11 cellular contexts compared by ENCODE assay signal in genomic region chr4:110087116-110087708, GRCh38.
DNase-seq lines count a peak whose midpoint lies in the region; ATAC-seq and TF ChIP-seq lines count a peak whose summit lies in the region.
"Had no signal": no experiment of that assay in that cellular context is flagged by ENCODE, and none has a peak within 500 bp of the region (broad histone marks: within the 10 kb centered on the region; RNA-seq: fewer than 3 reads in every experiment).

No MANE protein-coding gene starts in this region.

- peaks cover 14 to 51% of the 10 kb centered on the region in 2 experiments for H3K4me1 ChIP-seq in SK-N-SH (ENCODE audit: control insufficient read depth in 1 of 2, insufficient read depth in 2 of 2, low read depth in 1 of 2, low read length in 1 of 2)
- peaks cover 14% of the 10 kb centered on the region for H3K4me1 ChIP-seq in OCI-LY7 (ENCODE audit: insufficient read depth, low read length, poor library complexity, severe bottlenecking)
- peaks cover 4% of the 10 kb centered on the region for H3K4me1 ChIP-seq in upper lobe of right lung
- H3K4me1 ChIP-seq: testis had no signal

- H3K4me3 ChIP-seq in SK-N-SH (ENCODE audit: low read depth in 2 of 2, low read length in 1 of 2) (no peak overlapping the region), kidney epithelial cell (ENCODE audit: low read depth, low read length) (no peak overlapping the region), OCI-LY7 (ENCODE audit: low read depth, low read length, poor library complexity, severe bottlenecking) (no peak overlapping the region), upper lobe of right lung (no peak overlapping the region)
- H3K4me3 ChIP-seq: testis had no signal

- intact Hi-C loops in OCI-LY7 (cut with micrococcal nuclease; ENCODE audit: unreplicated experiment): no loop called here
- intact Hi-C loops in upper lobe of right lung (cut with DNase I): no loop called here

- H3K9me3 ChIP-seq in SK-N-SH (no peaks in the 10 kb centered on the region), OCI-LY7 (ENCODE audit: low read length) (no peaks in the 10 kb centered on the region), upper lobe of right lung (no peaks in the 10 kb centered on the region)
- H3K9me3 ChIP-seq: testis had no signal

- peaks cover 51% of the 10 kb centered on the region for H3K4me1 Mint-ChIP-seq in activated CD8-positive, alpha-beta memory T cell treated with anti-CD3 and anti-CD28 coated beads, Interleukin-2, amount 10 ng/mL, durations not matched to agents 7 days and 5 days

- 28% methylated on average over 4 of the region's 4 CpGs for WGBS in SK-N-SH (ENCODE audit: low lambda C conversion rate)

- peak overlapping the region in 1 of 2 experiments; percentile 64; a peak in 3 of 4 replicates for H3K27ac ChIP-seq in SK-N-SH (ENCODE audit: low read depth in 2 of 2, low read length in 1 of 2)
- no peak overlapping the region for H3K27ac ChIP-seq in OCI-LY7 (ENCODE audit: low read depth, low read length, poor library complexity, severe bottlenecking)
- H3K27ac ChIP-seq in upper lobe of right lung: no peak overlapping the region
- H3K27ac ChIP-seq: testis had no signal

- H3K79me2 ChIP-seq in SK-N-SH (ENCODE audit: insufficient read depth) (no peaks in the 10 kb centered on the region), OCI-LY7 (ENCODE audit: insufficient read depth, low read depth, low read length) (no peaks in the 10 kb centered on the region)

- TF ChIP-seq CTCF in SK-N-SH (IDR thresholded peaks at IDR 0.05) (no peak), kidney epithelial cell (IDR thresholded peaks at IDR 0.05; ENCODE audit: insufficient read depth, low read length, poor library complexity, severe bottlenecking) (no peak), OCI-LY7 (conservative IDR thresholded peaks at IDR 0.05; ENCODE audit: low read length) (no peak), upper lobe of right lung (IDR thresholded peaks at IDR 0.05) (no peak)

- BruUV-seq in OCI-LY7 (replicated peaks; lab: Mats Ljungman, UMichigan): no TSS peak

- DNase-seq in COLO829 (ENCODE audit: low spot score): peak; percentile 47
- DNase-seq in HT1080 (ENCODE audit: low read depth): peak; percentile 90
- no peak for DNase-seq in SK-N-SH
- peak; percentile 70 for DNase-seq in kidney epithelial cell (ENCODE audit: low read depth)
- no peak for DNase-seq in OCI-LY7 (ENCODE audit: low spot score)
- DNase-seq in activated CD8-positive, alpha-beta memory T cell treated with anti-CD3 and anti-CD28 coated beads, Interleukin-2, amount 10 ng/mL, durations not matched to agents 7 days and 5 days: no peak
- DNase-seq in upper lobe of right lung: no peak
- DNase-seq: NCI-H526 treated with DMSO at 0.1 percent for 48 hours, testis had no signal

- peak; percentile 33 to 75; a peak in 2 of 4 replicates for TF ChIP-seq EP300 in SK-N-SH (IDR thresholded peaks at IDR 0.05; ENCODE audit: borderline replicate concordance in 1 of 2, low read depth in 1 of 2, low read length in 1 of 2)

- H3K36me3 Mint-ChIP-seq in activated CD8-positive, alpha-beta memory T cell treated with anti-CD3 and anti-CD28 coated beads, Interleukin-2, amount 10 ng/mL, durations not matched to agents 7 days and 5 days: peaks cover 10% of the 10 kb centered on the region

- no peak for TF ChIP-seq RAD21 in SK-N-SH (IDR thresholded peaks at IDR 0.05; ENCODE audit: low read length)

- H3K27ac Mint-ChIP-seq in activated CD8-positive, alpha-beta memory T cell treated with anti-CD3 and anti-CD28 coated beads, Interleukin-2, amount 10 ng/mL, durations not matched to agents 7 days and 5 days: no peak overlapping the region

- H3K9me3 Mint-ChIP-seq in activated CD8-positive, alpha-beta memory T cell treated with anti-CD3 and anti-CD28 coated beads, Interleukin-2, amount 10 ng/mL, durations not matched to agents 7 days and 5 days (ENCODE audit: low read depth): no peaks in the 10 kb centered on the region

- H4K20me1 ChIP-seq in SK-N-SH (ENCODE audit: insufficient read depth) (no peaks in the 10 kb centered on the region), OCI-LY7 (ENCODE audit: insufficient read depth, low read length) (no peaks in the 10 kb centered on the region)

- H3F3A ChIP-seq in SK-N-SH (replicated peaks; ENCODE audit: insufficient read depth): peaks cover 35% of the 10 kb centered on the region

- H3K4me3 Mint-ChIP-seq in activated CD8-positive, alpha-beta memory T cell treated with anti-CD3 and anti-CD28 coated beads, Interleukin-2, amount 10 ng/mL, durations not matched to agents 7 days and 5 days: no peak overlapping the region
- H3K4me3 Mint-ChIP-seq: neural crest cell had no signal

- H3K4me2 ChIP-seq in SK-N-SH: peak overlapping the region; percentile 43; the same call in 1 of the 2 replicates
- H3K4me2 ChIP-seq in OCI-LY7 (ENCODE audit: low read length): no peak overlapping the region

- H3K27me3 ChIP-seq in SK-N-SH (ENCODE audit: insufficient read depth) (no peaks in the 10 kb centered on the region), kidney epithelial cell (ENCODE audit: control insufficient read depth, insufficient read depth, low read length) (no peaks in the 10 kb centered on the region), upper lobe of right lung (no peaks in the 10 kb centered on the region)
- H3K27me3 ChIP-seq: testis had no signal

- no peak overlapping the region for H2AFZ ChIP-seq in SK-N-SH (ENCODE audit: low read depth)
- H2AFZ ChIP-seq in OCI-LY7 (ENCODE audit: low read length): no peak overlapping the region

- CTCF ChIA-PET in SK-N-SH (lab: Yijun Ruan, JAX): interaction anchor here (1.0 to 1.4 kb wide), 3 partner anchors 88 to 109 kb away, joined by 3 read pairs; no protein-coding TSS in a partner anchor
- CTCF ChIA-PET in OCI-LY7 (lab: Charles Lee; ENCODE audit: unreplicated experiment): no interaction called here
- CTCF ChIA-PET in activated CD8-positive, alpha-beta memory T cell treated with anti-CD3 and anti-CD28 coated beads, Interleukin-2, amount 10 ng/mL, durations not matched to agents 7 days and 5 days (lab: Charles Lee): interaction anchor here (0.9 to 2.0 kb wide), 2 partner anchors 37 to 424 kb away, joined by 3 to 4 read pairs; no protein-coding TSS in a partner anchor

- H3K36me3 ChIP-seq in SK-N-SH (replicated peaks in 1 of 2; ENCODE audit: control insufficient read depth in 1 of 2, insufficient read depth in 2 of 2, low read length in 1 of 2): no peaks in the 10 kb centered on the region
- no peaks in the 10 kb centered on the region for H3K36me3 ChIP-seq in kidney epithelial cell (ENCODE audit: control insufficient read depth, insufficient read depth, low read length)
- H3K36me3 ChIP-seq in OCI-LY7 (ENCODE audit: insufficient read depth, low read length): no peaks in the 10 kb centered on the region; the same call in 1 of the 2 replicates
- H3K36me3 ChIP-seq in upper lobe of right lung: no peaks in the 10 kb centered on the region

- no peaks in the 10 kb centered on the region for H3K9me2 ChIP-seq in SK-N-SH
- H3K9me2 ChIP-seq in OCI-LY7 (ENCODE audit: insufficient read depth, low read length): no peaks in the 10 kb centered on the region

- no peaks in the 10 kb centered on the region for H3K27me3 Mint-ChIP-seq in activated CD8-positive, alpha-beta memory T cell treated with anti-CD3 and anti-CD28 coated beads, Interleukin-2, amount 10 ng/mL, durations not matched to agents 7 days and 5 days

- no peak for ATAC-seq in GM21515 (IDR thresholded peaks at IDR 0.05; ENCODE audit: unreplicated experiment)
- ATAC-seq in activated CD8-positive, alpha-beta memory T cell treated with anti-CD3 and anti-CD28 coated beads, Interleukin-2, amount 10 ng/mL, durations not matched to agents 7 days and 5 days: no peak
- no peak for ATAC-seq in upper lobe of right lung

- H3K9ac ChIP-seq in SK-N-SH: no peak overlapping the region

- POLR2A ChIA-PET in SK-N-SH (lab: Yijun Ruan, JAX): no interaction called here
- POLR2A ChIA-PET in OCI-LY7 (lab: Charles Lee): interaction anchor here (0.9 to 2.4 kb wide), 2 partner anchors 9 to 11 kb away, joined by 3 to 8 read pairs; no protein-coding TSS in a partner anchor

TF ChIP-seq in SK-N-SH, 30 proteins besides CTCF, POLR2A, EP300 and RAD21:
- peak; percentile 97 for TF ChIP-seq NFIC (IDR thresholded peaks at IDR 0.05; ENCODE audit: borderline replicate concordance)
- peak; percentile 36; the same call in 1 of the 2 replicates for TF ChIP-seq SIN3A (IDR thresholded peaks at IDR 0.05; ENCODE audit: borderline replicate concordance, low read depth, low read length)
- peak; percentile 92 for TF ChIP-seq TCF12 (IDR thresholded peaks at IDR 0.05)
- peak; percentile 70 for TF ChIP-seq JUND (IDR thresholded peaks at IDR 0.05)
- peak; percentile 42; the same call in 1 of the 2 replicates for TF ChIP-seq POLR2AphosphoS5 (IDR thresholded peaks at IDR 0.05; ENCODE audit: low read depth, low read length)
- TF ChIP-seq MEF2A (IDR thresholded peaks at IDR 0.05; ENCODE audit: borderline replicate concordance, low read depth): peak; percentile 93
- TF ChIP-seq, protein P1, sequence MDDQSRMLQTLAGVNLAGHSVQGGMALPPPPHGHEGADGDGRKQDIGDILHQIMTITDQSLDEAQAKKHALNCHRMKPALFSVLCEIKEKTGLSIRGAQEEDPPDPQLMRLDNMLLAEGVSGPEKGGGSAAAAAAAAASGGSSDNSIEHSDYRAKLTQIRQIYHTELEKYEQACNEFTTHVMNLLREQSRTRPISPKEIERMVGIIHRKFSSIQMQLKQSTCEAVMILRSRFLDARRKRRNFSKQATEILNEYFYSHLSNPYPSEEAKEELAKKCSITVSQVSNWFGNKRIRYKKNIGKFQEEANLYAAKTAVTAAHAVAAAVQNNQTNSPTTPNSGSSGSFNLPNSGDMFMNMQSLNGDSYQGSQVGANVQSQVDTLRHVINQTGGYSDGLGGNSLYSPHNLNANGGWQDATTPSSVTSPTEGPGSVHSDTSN (IDR thresholded peaks at IDR 0.05): peak; percentile 74
- TF ChIP-seq MAX (IDR thresholded peaks at IDR 0.05; ENCODE audit: low read depth): no peak
- TF ChIP-seq EZH2phosphoT487 (IDR thresholded peaks at IDR 0.05; ENCODE audit: borderline replicate concordance, low read depth): no peak
- no peak; the same call in 1 of the 2 replicates for TF ChIP-seq FOXM1 (IDR thresholded peaks at IDR 0.05; ENCODE audit: low read depth)
- no peak for TF ChIP-seq GATA2 (CRISPR knock-in tag; IDR thresholded peaks at IDR 0.05)
- TF ChIP-seq FOSL2 (IDR thresholded peaks at IDR 0.05; ENCODE audit: borderline replicate concordance, low read depth): peak; percentile 59; the same call in 1 of the 2 replicates

Comparison
In these comparisons a context has a peak if more than half of its experiments do, and no peak if none do; other contexts are left out.
1. DNase-seq: peak in COLO829 (single experiment), HT1080 (single experiment) and kidney epithelial cell (single experiment); none in SK-N-SH (single experiment), OCI-LY7 (single experiment), activated CD8-positive, alpha-beta memory T cell treated with anti-CD3 and anti-CD28 coated beads, Interleukin-2, amount 10 ng/mL, durations not matched to agents 7 days and 5 days (single experiment) and upper lobe of right lung (single experiment).